In genomic region chr19:40716655-40717324, GRCh38 we compare ENCODE assay signal across 8 cellular contexts.
DNase-seq lines count a peak whose midpoint lies in the region; ATAC-seq lines count a peak whose summit lies in the region.

Gene COQ8B, minus strand, starts transcription at chr19:40716886. Its CDS starts 2,254 bp downstream, at chr19:40714632.
Gene ITPKC, plus strand, starts transcription at chr19:40717112. Its CDS starts 24 bp downstream, at chr19:40717136.

- H3K4me3 ChIP-seq in GM08714 (ENCODE audit: low read length) (peak within 1 kb of the TSS; percentile 64), SK-N-MC (peak within 1 kb of the TSS; percentile 99)

- H3K27ac ChIP-seq in SK-N-MC: peak within 1 kb of the TSS; percentile 97

- DNase-seq in NCI-H1048 (lab: John Stamatoyannopoulos, UW) (peak; percentile 97), SK-N-MC (ENCODE audit: low read depth, low spot score) (peak; percentile 61), globus pallidus (ENCODE audit: low spot score) (peak; percentile 98), nucleus accumbens (lab: John Stamatoyannopoulos, UW) (peak; percentile 73 to 100 (median 98)), superior temporal gyrus (ENCODE audit: extremely low spot score) (peak; percentile 99)

- H3K4me1 Mint-ChIP-seq in activated naive CD4-positive, alpha-beta T cell treated with anti-CD3 and anti-CD28 coated beads, Interleukin-2, amount 50 U/mL, for 24 hours: peaks cover 60% of the 10 kb centered on the region

- H3K36me3 ChIP-seq in SK-N-MC (ENCODE audit: insufficient read depth, low read length): no peaks in the 10 kb centered on the region

- H3K27me3 Mint-ChIP-seq in activated naive CD4-positive, alpha-beta T cell treated with anti-CD3 and anti-CD28 coated beads, Interleukin-2, amount 50 U/mL, for 24 hours: no peaks in the 10 kb centered on the region

- no peaks in the 10 kb centered on the region for H3K9me3 ChIP-seq in SK-N-MC (ENCODE audit: low read depth, low read length)

- no peaks in the 10 kb centered on the region for H3K9me3 Mint-ChIP-seq in activated naive CD4-positive, alpha-beta T cell treated with anti-CD3 and anti-CD28 coated beads, Interleukin-2, amount 50 U/mL, for 24 hours

- ATAC-seq in HG02588 (IDR thresholded peaks at IDR 0.05; ENCODE audit: unreplicated experiment): peak; percentile 66

- H3K27ac Mint-ChIP-seq in activated naive CD4-positive, alpha-beta T cell treated with anti-CD3 and anti-CD28 coated beads, Interleukin-2, amount 50 U/mL, for 24 hours: peak within 1 kb of the TSS; percentile 95

- peak within 1 kb of the TSS; percentile 94 for H3K4me3 Mint-ChIP-seq in activated naive CD4-positive, alpha-beta T cell treated with anti-CD3 and anti-CD28 coated beads, Interleukin-2, amount 50 U/mL, for 24 hours

- peak within 1 kb of the TSS; percentile 84 for H3K9ac ChIP-seq in SK-N-MC (ENCODE audit: insufficient read length)

- H3K36me3 Mint-ChIP-seq in activated naive CD4-positive, alpha-beta T cell treated with anti-CD3 and anti-CD28 coated beads, Interleukin-2, amount 50 U/mL, for 24 hours: peaks cover 7% of the 10 kb centered on the region

Comparison
In these comparisons a context has a peak if more than half of its experiments do, and no peak if none do; other contexts are left out.
1. Peak in every context shown above with its lines: DNase-seq, ATAC-seq, H3K4me3 ChIP-seq and H3K27ac ChIP-seq.